In genomic region chr20:62921119-62921687, GRCh38 we compare ENCODE assay signal across 8 cellular contexts. TPM values are rescaled to one million over a fixed set of nuclear protein-coding genes. Genes with fewer than 3 reads are reported as not detected.
DNase-seq lines count a peak whose midpoint lies in the region; ATAC-seq and TF ChIP-seq lines count a peak whose summit lies in the region.

No MANE protein-coding gene starts in this region.

- no peak overlapping the region for H3K27ac ChIP-seq in DND-41 (ENCODE audit: low read length)
- no peak overlapping the region for H3K27ac ChIP-seq in Karpas-422 (ENCODE audit: low read length)
- H3K27ac ChIP-seq in adrenal gland, result peak overlapping the region in 3 of 5 donors; percentile 36 to 73 (median 59)
- H3K27ac ChIP-seq in hepatocyte, result peak overlapping the region; percentile 54

- H3K9me2 ChIP-seq in Karpas-422 (replicated peaks; ENCODE audit: insufficient read depth, low read length) (no peaks in the 10 kb centered on the region), hepatocyte (replicated peaks; ENCODE audit: insufficient read depth) (no peaks in the 10 kb centered on the region)

- no peak overlapping the region for H2AFZ ChIP-seq in DND-41 (ENCODE audit: low read depth, low read length)
- no peak overlapping the region for H2AFZ ChIP-seq in Karpas-422 (ENCODE audit: low read length)
- H2AFZ ChIP-seq in hepatocyte, result no peak overlapping the region

- no peak overlapping the region for H3K9ac ChIP-seq in DND-41 (ENCODE audit: low read depth, low read length)
- no peak overlapping the region for H3K9ac ChIP-seq in Karpas-422 (ENCODE audit: low read length)

- H3K4me3 ChIP-seq in DND-41 (ENCODE audit: low read depth in 1 of 2, low read length in 2 of 2) (no peak overlapping the region), Karpas-422 (ENCODE audit: low read length) (no peak overlapping the region), adrenal gland (no peak overlapping the region), hepatocyte (no peak overlapping the region)

- H3K79me2 ChIP-seq in DND-41 (ENCODE audit: insufficient read depth, low read length) (peaks cover 100% of the 10 kb centered on the region), Karpas-422 (ENCODE audit: low read length) (peaks cover 98% of the 10 kb centered on the region), hepatocyte (peaks cover 99% of the 10 kb centered on the region)

- TF ChIP-seq POLR2A in adrenal gland (IDR thresholded peaks at IDR 0.05), result peak in 1 of 2 donors; percentile 8

- 23 to 37% (median 29%) methylated on average over 8 of the region's 8 CpGs for WGBS in adrenal gland, 4 donors
- WGBS in hepatocyte (ENCODE audit: low lambda C conversion rate, missing lambda C conversion rate), result 57% methylated on average over 8 of the region's 8 CpGs

- H3K4me2 ChIP-seq in DND-41 (ENCODE audit: insufficient read depth, low read length), result no peak overlapping the region
- H3K4me2 ChIP-seq in Karpas-422 (ENCODE audit: low read depth, low read length, poor library complexity, severe bottlenecking), result peak overlapping the region; percentile 53
- peak overlapping the region; percentile 22 for H3K4me2 ChIP-seq in hepatocyte

- intact Hi-C loops in adrenal gland (cut with DNase I), result no loop called here

- H3K27me3 ChIP-seq in DND-41 (ENCODE audit: insufficient read depth, low read length, poor library complexity) (no peaks in the 10 kb centered on the region), Karpas-422 (ENCODE audit: low read length) (no peaks in the 10 kb centered on the region), adrenal gland (no peaks in the 10 kb centered on the region), hepatocyte (no peaks in the 10 kb centered on the region)

- TF ChIP-seq CTCF in DND-41 (IDR thresholded peaks at IDR 0.05; ENCODE audit: borderline replicate concordance, extremely low read depth, low read length, poor library complexity, severe bottlenecking) (peak; percentile 61), adrenal gland (IDR thresholded peaks at IDR 0.05) (peak; percentile 48 to 74 (median 68)), hepatocyte (IDR thresholded peaks at IDR 0.05; ENCODE audit: poor library complexity) (peak; percentile 41)

- peaks cover 18% of the 10 kb centered on the region for H3K36me3 ChIP-seq in DND-41 (ENCODE audit: insufficient read depth, low read length)
- H3K36me3 ChIP-seq in Karpas-422 (ENCODE audit: insufficient read depth, low read length), result no peaks in the 10 kb centered on the region
- H3K36me3 ChIP-seq in adrenal gland (replicated peaks in 1 of 2), result no peaks in the 10 kb centered on the region
- no peaks in the 10 kb centered on the region for H3K36me3 ChIP-seq in hepatocyte (replicated peaks; ENCODE audit: insufficient read depth, low read depth)

- H4K20me1 ChIP-seq in DND-41 (ENCODE audit: insufficient read depth, low read length) (peaks cover 93% of the 10 kb centered on the region), Karpas-422 (ENCODE audit: insufficient read depth, low read depth, low read length) (peaks cover 82% of the 10 kb centered on the region), hepatocyte (ENCODE audit: insufficient read depth, poor library complexity, severe bottlenecking) (peaks cover 95% of the 10 kb centered on the region)

- peak; percentile 48 for ATAC-seq in DND-41 (ENCODE audit: insufficient read depth, low read depth)
- no peak for ATAC-seq in HG03095 (IDR thresholded peaks at IDR 0.05; ENCODE audit: unreplicated experiment)

- H3K9me3 ChIP-seq in DND-41 (ENCODE audit: insufficient read depth, low read length, severe bottlenecking) (no peaks in the 10 kb centered on the region), Karpas-422 (ENCODE audit: low read length) (no peaks in the 10 kb centered on the region), adrenal gland (replicated peaks in 1 of 3) (no peaks in the 10 kb centered on the region), hepatocyte (ENCODE audit: low read depth) (no peaks in the 10 kb centered on the region)

- peaks cover 59% of the 10 kb centered on the region for H3K4me1 ChIP-seq in DND-41 (ENCODE audit: insufficient read depth, low read length)
- peaks cover 80% of the 10 kb centered on the region for H3K4me1 ChIP-seq in Karpas-422 (ENCODE audit: low read length)
- H3K4me1 ChIP-seq in adrenal gland (replicated peaks in 1 of 2), result peaks cover 65 to 88% of the 10 kb centered on the region in 2 donors
- H3K4me1 ChIP-seq in hepatocyte (ENCODE audit: insufficient read depth), result peaks cover 54% of the 10 kb centered on the region

- DNase-seq in DND-41 (peak; percentile 57), Karpas-422 (peak; percentile 70), SW480 (ENCODE audit: low spot score) (peak; percentile 73), adrenal gland (peak; percentile 65 to 85 (median 78)), hepatocyte (ENCODE audit: low spot score) (peak; percentile 85), cerebellar nuclear complex (lab: John Stamatoyannopoulos, UW) (no peak)
- DNase-seq in stimulated activated CD4-positive, alpha-beta T cell treated with anti-CD3 and anti-CD28 coated beads, Interleukin-4, amount 100 ng/mL, for 4 hours, result peak; percentile 42 to 66

RNA-seq across cellular contexts. Expression of gene DIDO1, which starts 5.1 kb away (rescaled TPM):
- 35.4 and 43.4 TPM in 2 replicates for total RNA-seq in Karpas-422 (2014; rRNA removed; shearing (Covaris generic); ENCODE audit: low replicate concordance)
- total RNA-seq in adrenal gland, result 10 to 100 TPM; 29.8 to 51.3 (median 46.5) TPM
- polyA plus RNA-seq in adrenal gland, result 10 to 100 TPM; 19.0 to 27.9 (median 23.6) TPM
- 31.5 and 31.6 TPM in 2 replicates for total RNA-seq in hepatocyte
- 23.7 and 26.5 TPM in 2 replicates for polyA plus RNA-seq in hepatocyte

RNA-seq across cellular contexts. Expression of gene GID8, which starts 16.7 kb away (rescaled TPM):
- 31.3 and 48.2 TPM in 2 replicates for total RNA-seq in Karpas-422 (2014; rRNA removed; shearing (Covaris generic); ENCODE audit: low replicate concordance)
- 10 to 100 TPM; 17.8 to 38.5 (median 25.3) TPM for total RNA-seq in adrenal gland
- polyA plus RNA-seq in adrenal gland, result 10 to 100 TPM in 2 of 3 donors, 1 to 10 TPM in 1; 9.4 to 16.8 (median 10.1) TPM
- 35.4 and 35.5 TPM in 2 replicates for total RNA-seq in hepatocyte
- 16.5 and 17.9 TPM in 2 replicates for polyA plus RNA-seq in hepatocyte

RNA-seq across cellular contexts. Expression of gene SLC17A9, which starts 31.3 kb away (rescaled TPM):
- total RNA-seq in Karpas-422 (2014; rRNA removed; shearing (Covaris generic); ENCODE audit: low replicate concordance), result 15.9 and 22.1 TPM in 2 replicates
- total RNA-seq in adrenal gland (1 to 10 TPM in 7 of 8 donors, under 1 TPM in 1; 0.24 to 4.6 (median 2.9) TPM), hepatocyte (17.3 and 26.9 TPM in 2 replicates)
- polyA plus RNA-seq in adrenal gland (10 to 100 TPM in 2 of 3 donors, 1 to 10 TPM in 1; 1.2 to 69.1 (median 11.9) TPM), hepatocyte (83.9 and 113 TPM in 2 replicates)

RNA-seq across cellular contexts. Expression of gene TCFL5, which starts 59.6 kb away (rescaled TPM):
- total RNA-seq in Karpas-422 (2014; rRNA removed; shearing (Covaris generic); ENCODE audit: low replicate concordance), result 11.3 and 11.5 TPM in 2 replicates
- total RNA-seq in adrenal gland (10 to 100 TPM in 1 of 8 donors, 1 to 10 TPM in 7; 4.6 to 12.0 (median 6.8) TPM), hepatocyte (9.1 and 9.5 TPM in 2 replicates)
- polyA plus RNA-seq in adrenal gland (1 to 10 TPM; 3.5 to 5.8 (median 3.9) TPM), hepatocyte (8.5 and 10.5 TPM in 2 replicates)

Comparison
In these comparisons a context has a peak if more than half of its experiments do, and no peak if none do; other contexts are left out.
1. DNase-seq: peak in DND-41 (single experiment), Karpas-422 (single experiment), SW480 (single experiment), adrenal gland (7 of 7), hepatocyte (single experiment) and stimulated activated CD4-positive, alpha-beta T cell treated with anti-CD3 and anti-CD28 coated beads, Interleukin-4, amount 100 ng/mL, for 4 hours (2 of 2); none in cerebellar nuclear complex (0 of 2).
2. H3K27ac ChIP-seq: peak in adrenal gland (3 of 5) and hepatocyte (single experiment); none in DND-41 (single experiment) and Karpas-422 (single experiment).
3. Peak in every context shown above with its lines, with median percentiles within 50 percentile points of each other: CTCF ChIP-seq.